In the genomic region with DNA sequence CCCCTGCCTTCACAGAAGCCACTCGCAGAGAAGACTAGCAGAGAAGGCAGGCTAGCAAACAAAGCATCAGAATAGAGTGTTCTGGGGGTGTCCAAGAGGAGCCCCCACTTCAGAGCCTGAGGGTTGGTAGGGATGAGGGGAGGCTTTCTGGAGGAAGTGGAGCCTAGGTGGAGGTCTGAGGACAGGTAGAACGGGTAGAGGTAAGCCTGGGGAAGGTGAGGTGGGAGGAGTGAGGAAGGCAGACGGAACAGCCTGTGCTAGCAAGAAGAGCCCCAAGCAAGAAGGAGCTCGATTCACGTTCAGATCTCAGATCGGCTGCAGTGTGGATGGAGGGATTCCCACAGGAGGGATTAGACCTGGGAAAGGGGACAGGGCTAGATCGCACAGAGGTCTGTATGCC, we compare ENCODE assay signal across 18 cellular contexts.
DNase-seq lines count a peak whose midpoint lies in the region; ATAC-seq and TF ChIP-seq lines count a peak whose summit lies in the region.
"Had no signal": no experiment of that assay in that cellular context is flagged by ENCODE, and none has a peak within 500 bp of the region (broad histone marks: within the 10 kb centered on the region; RNA-seq: fewer than 3 reads in every experiment).

No MANE protein-coding gene starts in this region.

- H3K9me3 ChIP-seq in IMR-90 (ENCODE audit: control insufficient read depth, insufficient read depth, low read length) (no peaks in the 10 kb centered on the region), esophagus squamous epithelium (no peaks in the 10 kb centered on the region), smooth muscle cell (replicated peaks; ENCODE audit: low read depth) (no peaks in the 10 kb centered on the region)
- H3K9me3 ChIP-seq: lower lobe of right lung, ovary, SJSA1 had no signal

- H3F3A ChIP-seq in smooth muscle cell (ENCODE audit: low read depth) = no peaks in the 10 kb centered on the region

- H2BK20ac ChIP-seq in IMR-90 (ENCODE audit: low read depth, low read length) = no peak overlapping the region

- no peaks in the 10 kb centered on the region for H3K79me2 ChIP-seq in smooth muscle cell (ENCODE audit: low read depth)

- DNase-seq in activated CD8-positive, alpha-beta memory T cell treated with anti-CD3 and anti-CD28 coated beads, Interleukin-2, amount 50 U/mL, for 48 hours = peak; percentile 49
- DNase-seq in activated CD8-positive, alpha-beta memory T cell treated with anti-CD3 and anti-CD28 coated beads, Interleukin-2, amount 50 U/mL, for 4 hours = no peak
- DNase-seq in IMR-90 = no peak
- DNase-seq in esophagus squamous epithelium (lab: John Stamatoyannopoulos, UW) = no peak
- no peak for DNase-seq in smooth muscle cell (lab: John Stamatoyannopoulos, UW; ENCODE audit: unreplicated experiment)
- no peak for DNase-seq in stimulated activated CD4-positive, alpha-beta T cell treated with anti-CD3 and anti-CD28 coated beads, Interleukin-15, amount 100 ng/mL, for 24 hours
- DNase-seq in NCI-H128 (lab: John Stamatoyannopoulos, UW; ENCODE audit: unreplicated experiment) = no peak
- DNase-seq: anterior cingulate cortex, GF-D8, H9, lower lobe of right lung, NCI-H1436 treated with DMSO at 0.1 percent for 48 hours, NCI-H2171 treated with DMSO at 0.1 percent for 48 hours, ovary had no signal

- no peak overlapping the region for H4K5ac ChIP-seq in IMR-90 (ENCODE audit: low read depth, low read length)

- no peak overlapping the region for H3K4me2 ChIP-seq in IMR-90 (ENCODE audit: low read depth, low read length)
- peak overlapping the region; percentile 0 for H3K4me2 ChIP-seq in smooth muscle cell

- in situ Hi-C loops in IMR-90 (cut with MboI; ENCODE audit: low sequenced_read_pairs) = no loop called here

- H4K8ac ChIP-seq in IMR-90 (ENCODE audit: low read depth in 2 of 2, low read length in 2 of 2) = no peak overlapping the region

- TF ChIP-seq CTCF in IMR-90 (conservative IDR thresholded peaks at IDR 0.05; ENCODE audit: low read depth, low read length) (no peak), esophagus squamous epithelium (IDR thresholded peaks at IDR 0.05) (no peak), smooth muscle cell (IDR thresholded peaks at IDR 0.05; ENCODE audit: borderline replicate concordance, insufficient read depth, poor library complexity, severe bottlenecking) (no peak)

- no peak overlapping the region for H4K91ac ChIP-seq in IMR-90 (ENCODE audit: insufficient read depth, low read depth, low read length)

- no peak overlapping the region for H2BK15ac ChIP-seq in IMR-90 (ENCODE audit: low read depth, low read length)

- CTCF ChIA-PET in IMR-90 (lab: Yijun Ruan, JAX) = no interaction called here

- POLR2A ChIA-PET in IMR-90 (lab: Charles Lee; ENCODE audit: unreplicated experiment) = no interaction called here

- H3K27ac ChIP-seq in IMR-90 (ENCODE audit: insufficient read depth, low read length) (no peak overlapping the region), esophagus squamous epithelium (peak overlapping the region in 3 of 4 donors; percentile 76 to 80 (median 77)), smooth muscle cell (ENCODE audit: low read depth) (no peak overlapping the region)
- H3K27ac ChIP-seq: lower lobe of right lung, ovary, SJSA1 had no signal

- H3K36me3 ChIP-seq in IMR-90 (ENCODE audit: control insufficient read depth, insufficient read depth, low read length) = no peaks in the 10 kb centered on the region
- no peaks in the 10 kb centered on the region for H3K36me3 ChIP-seq in esophagus squamous epithelium
- no peaks in the 10 kb centered on the region for H3K36me3 ChIP-seq in smooth muscle cell (ENCODE audit: low read depth)
- H3K36me3 ChIP-seq: lower lobe of right lung, ovary, SJSA1 had no signal

- no peak overlapping the region for H3K23ac ChIP-seq in IMR-90 (ENCODE audit: low read depth, low read length)

- dilution Hi-C loops in IMR-90 (cut with HindIII; ENCODE audit: low sequenced_read_pairs, unreplicated experiment) = no loop called here

- TF ChIP-seq POLR2A in IMR-90 (IDR thresholded peaks at IDR 0.05; ENCODE audit: low read depth, low read length) = no peak
- TF ChIP-seq POLR2A in esophagus squamous epithelium (IDR thresholded peaks at IDR 0.05) = no peak

- H3K9ac ChIP-seq in IMR-90 (ENCODE audit: low read depth, low read length) = no peak overlapping the region
- H3K9ac ChIP-seq in smooth muscle cell (ENCODE audit: low read depth) = no peak overlapping the region

- no peak overlapping the region; the same call in 1 of the 2 replicates for H3K4ac ChIP-seq in IMR-90 (ENCODE audit: low read depth, low read length)

- H3K14ac ChIP-seq in IMR-90 (replicated peaks; ENCODE audit: low read depth, low read length) = no peak overlapping the region

- BruUV-seq in IMR-90 (replicated peaks; lab: Mats Ljungman, UMichigan) = no TSS peak

- H3K4me1 ChIP-seq in IMR-90 (ENCODE audit: control insufficient read depth, insufficient read depth, low read length) = peaks cover 10% of the 10 kb centered on the region
- peaks cover 5 to 59% (median 6%) of the 10 kb centered on the region in 3 donors for H3K4me1 ChIP-seq in esophagus squamous epithelium
- no peaks in the 10 kb centered on the region for H3K4me1 ChIP-seq in smooth muscle cell (ENCODE audit: low read depth)

- WGBS in IMR-90 (ENCODE audit: extremely low coverage in 2 of 2, insufficient read length in 1 of 2), 2 experiments = 75% methylated on average over 5 of the region's 7 CpGs; no CpG with 5 or more reads in 1 of the 2 experiments
- 52 to 66% methylated on average over 7 of the region's 7 CpGs for WGBS in esophagus squamous epithelium, 2 donors
- 80% methylated on average over 7 of the region's 7 CpGs for WGBS in smooth muscle cell (ENCODE audit: low lambda C conversion rate)

- no peak overlapping the region for H2BK5ac ChIP-seq in IMR-90 (ENCODE audit: low read depth, low read length, poor library complexity, severe bottlenecking)

- H4K20me1 ChIP-seq in IMR-90 (ENCODE audit: insufficient read depth, low read length) (no peaks in the 10 kb centered on the region), smooth muscle cell (ENCODE audit: low read depth) (no peaks in the 10 kb centered on the region)

- no peak for ATAC-seq in IMR-90 (ENCODE audit: low read depth)
- no peak for ATAC-seq in HG02588 (IDR thresholded peaks at IDR 0.05; ENCODE audit: unreplicated experiment)
- ATAC-seq: lower lobe of right lung, Panc1, sciatic nerve had no signal

- H2AK5ac ChIP-seq in IMR-90 (ENCODE audit: low read depth, low read length) = no peak overlapping the region

- no peak overlapping the region for H2AFZ ChIP-seq in IMR-90 (replicated peaks; ENCODE audit: low read length, poor library complexity)
- no peak overlapping the region for H2AFZ ChIP-seq in smooth muscle cell (ENCODE audit: low read depth)

- no peak overlapping the region for H3K4me3 ChIP-seq in IMR-90 (ENCODE audit: insufficient read depth, low read depth, low read length)
- H3K4me3 ChIP-seq in esophagus squamous epithelium = no peak overlapping the region
- H3K4me3 ChIP-seq in smooth muscle cell = no peak overlapping the region
- H3K4me3 ChIP-seq: lower lobe of right lung, ovary, SJSA1 had no signal

- no peak overlapping the region for H3K56ac ChIP-seq in IMR-90 (ENCODE audit: extremely low read depth, insufficient read depth, low read length)

- no peak overlapping the region for H2BK120ac ChIP-seq in IMR-90 (ENCODE audit: low read depth, low read length)

- H2AK9ac ChIP-seq in IMR-90 (replicated peaks; ENCODE audit: low read depth, low read length, poor library complexity) = peak overlapping the region; percentile 13

- H3K18ac ChIP-seq in IMR-90 (ENCODE audit: low read depth, low read length) = no peak overlapping the region

- no peaks in the 10 kb centered on the region for H3K79me1 ChIP-seq in IMR-90 (ENCODE audit: low read depth in 1 of 2, low read length in 2 of 2)

- H3K27me3 ChIP-seq in IMR-90 (ENCODE audit: control insufficient read depth, insufficient read depth, low read length) = no peaks in the 10 kb centered on the region
- no peaks in the 10 kb centered on the region for H3K27me3 ChIP-seq in esophagus squamous epithelium
- no peaks in the 10 kb centered on the region for H3K27me3 ChIP-seq in smooth muscle cell (ENCODE audit: low read depth)
- H3K27me3 ChIP-seq: ovary, SJSA1 had no signal

- no peak for TF ChIP-seq RAD21 in IMR-90 (IDR thresholded peaks at IDR 0.05; ENCODE audit: low read length)

- intact Hi-C loops in IMR-90 (cut with micrococcal nuclease) = no loop called here
- intact Hi-C loops in esophagus squamous epithelium (cut with DNase I) = no loop called here

- H3K9me1 ChIP-seq in IMR-90 (ENCODE audit: insufficient read depth, low read length) = peaks cover 15% of the 10 kb centered on the region

TF ChIP-seq in IMR-90, 13 proteins besides CTCF, POLR2A, EP300 and RAD21 (continues in another document):
- TF ChIP-seq FOS (IDR thresholded peaks at IDR 0.05; ENCODE audit: low read depth, low read length) (no peak), CEBPB (IDR thresholded peaks at IDR 0.05; ENCODE audit: low read depth, low read length) (no peak), BHLHE40 (IDR thresholded peaks at IDR 0.05; ENCODE audit: low read depth, low read length) (no peak), RCOR1 (IDR thresholded peaks at IDR 0.05; ENCODE audit: insufficient replicate concordance, low read length) (no peak), CHD1 (IDR thresholded peaks at IDR 0.05; ENCODE audit: low read depth, low read length) (no peak), RFX5 (IDR thresholded peaks at IDR 0.05; ENCODE audit: low read depth, low read length) (no peak), SMC3 (IDR thresholded peaks at IDR 0.05; ENCODE audit: low read depth, low read length) (no peak), MAZ (IDR thresholded peaks at IDR 0.05; ENCODE audit: borderline replicate concordance, low read depth, low read length) (no peak), MAFK (IDR thresholded peaks at IDR 0.05; ENCODE audit: low read depth, low read length) (no peak), MXI1 (IDR thresholded peaks at IDR 0.05; ENCODE audit: borderline replicate concordance, low read depth, low read length) (no peak), NFE2L2 (IDR thresholded peaks at IDR 0.05; ENCODE audit: low read depth, low read length) (no peak)
- TF ChIP-seq, protein P1, sequence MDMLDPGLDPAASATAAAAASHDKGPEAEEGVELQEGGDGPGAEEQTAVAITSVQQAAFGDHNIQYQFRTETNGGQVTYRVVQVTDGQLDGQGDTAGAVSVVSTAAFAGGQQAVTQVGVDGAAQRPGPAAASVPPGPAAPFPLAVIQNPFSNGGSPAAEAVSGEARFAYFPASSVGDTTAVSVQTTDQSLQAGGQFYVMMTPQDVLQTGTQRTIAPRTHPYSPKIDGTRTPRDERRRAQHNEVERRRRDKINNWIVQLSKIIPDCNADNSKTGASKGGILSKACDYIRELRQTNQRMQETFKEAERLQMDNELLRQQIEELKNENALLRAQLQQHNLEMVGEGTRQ (IDR thresholded peaks at IDR 0.05; ENCODE audit: low read depth, low read length) = no peak

Comparison
In these comparisons a context has a peak if more than half of its experiments do, and no peak if none do; other contexts are left out.
1. H3K27ac ChIP-seq: peak in esophagus squamous epithelium (3 of 4); none in IMR-90 (single experiment) and smooth muscle cell (single experiment).